9 cellular contexts compared by ENCODE assay signal in genomic region chr4:40916880-40917279, GRCh38.
DNase-seq lines count a peak whose midpoint lies in the region; ATAC-seq, FAIRE-seq and TF ChIP-seq lines count a peak whose summit lies in the region.
"Had no signal": no experiment of that assay in that cellular context is flagged by ENCODE, and none has a peak within 500 bp of the region (broad histone marks: within the 10 kb centered on the region; RNA-seq: fewer than 3 reads in every experiment).

No MANE protein-coding gene starts in this region.

- TF ChIP-seq EP300 in HepG2 (IDR thresholded peaks at IDR 0.05; ENCODE audit: low read depth in 2 of 2, low read length in 2 of 2) (no peak), HepG2 (CRISPR knock-in tag; IDR thresholded peaks at IDR 0.05; ENCODE audit: borderline replicate concordance) (no peak), transverse colon (IDR thresholded peaks at IDR 0.05; ENCODE audit: low read depth) (no peak)

- TF ChIP-seq POLR2A in HepG2 (IDR thresholded peaks at IDR 0.05; ENCODE audit: insufficient read depth in 1 of 2, low read depth in 2 of 2, low read length in 2 of 2) (no peak), transverse colon (IDR thresholded peaks at IDR 0.05) (no peak)

- H3K36me3 ChIP-seq in HepG2 (replicated peaks in 1 of 2; ENCODE audit: control insufficient read depth in 1 of 2, insufficient read depth in 2 of 2, low read length in 2 of 2) (peaks cover 0 to 3% of the 10 kb centered on the region in 2 experiments; a peak in 3 of 5 replicates), transverse colon (no peaks in the 10 kb centered on the region)

- H3K9me3 ChIP-seq in HepG2 (ENCODE audit: low read length): no peaks in the 10 kb centered on the region
- no peaks in the 10 kb centered on the region for H3K9me3 ChIP-seq in transverse colon

- TF ChIP-seq CTCF in HFF-Myc (IDR thresholded peaks at IDR 0.05; ENCODE audit: low read depth, low read length, missing control alignments) (peak; percentile 45), HepG2 (CRISPR knock-in tag; IDR thresholded peaks at IDR 0.05) (peak; percentile 57), transverse colon (IDR thresholded peaks at IDR 0.05) (peak in 1 of 5 experiments; percentile 28)

- H3K4me1 Mint-ChIP-seq in activated naive CD8-positive, alpha-beta T cell treated with anti-CD3 and anti-CD28 coated beads, Interleukin-2, amount 50 U/mL, for 24 hours: peaks cover 31% of the 10 kb centered on the region

- peaks cover 3% of the 10 kb centered on the region for H3K36me3 Mint-ChIP-seq in activated naive CD8-positive, alpha-beta T cell treated with anti-CD3 and anti-CD28 coated beads, Interleukin-2, amount 50 U/mL, for 24 hours (ENCODE audit: low read depth)

- in situ Hi-C loops in HepG2 (cut with HindIII; ENCODE audit: extremely low pct_ligation_motif_present, low pct_unique_long_range_greater_than_20kb) (no loop called here), transverse colon (cut with MboI; ENCODE audit: low pct_ligation_motif_present in 1 of 4, low pct_unique_long_range_greater_than_20kb in 1 of 4, low sequenced_read_pairs in 3 of 4) (no loop called here)

- ATAC-seq in activated naive CD8-positive, alpha-beta T cell treated with anti-CD3 and anti-CD28 coated beads, Interleukin-2, amount 50 U/mL, for 24 hours: peak; percentile 80
- peak; percentile 89 for ATAC-seq in HepG2

- H3K4me2 ChIP-seq in HepG2 (ENCODE audit: low read depth, low read length): no peak overlapping the region

- CTCF ChIA-PET in HepG2 (lab: Yijun Ruan, JAX; ENCODE audit: low intra/inter-chr PET ratio, low total read pairs): no interaction called here

- BruUV-seq in HepG2 (replicated peaks; lab: Mats Ljungman, UMichigan): no TSS peak

- WGBS in HepG2 (ENCODE audit: low lambda C conversion rate): 94% methylated on average over 2 of the region's 5 CpGs
- WGBS in transverse colon (ENCODE audit: low coverage in 1 of 2), 2 donors: 71% methylated on average over 5 of the region's 5 CpGs; no CpG with 5 or more reads in 1 of the 2 donors

- H3K9ac ChIP-seq in HepG2 (ENCODE audit: insufficient read depth, low read depth, low read length): no peak overlapping the region

- DNase-seq in DMS 273 (lab: John Stamatoyannopoulos, UW; ENCODE audit: unreplicated experiment) (peak; percentile 25), DMS 273 treated with DMSO at 0.1 percent for 48 hours (lab: John Stamatoyannopoulos, UW) (no peak), HFF-Myc (ENCODE audit: extremely low read depth, low read depth) (no peak), NCI-H146 treated with DMSO at 0.1 percent for 48 hours (lab: John Stamatoyannopoulos, UW; ENCODE audit: unreplicated experiment) (peak; percentile 0), HepG2 (ENCODE audit: low spot score) (peak; percentile 27), transverse colon (peak; percentile 23), NCI-H2171 treated with DMSO at 0.1 percent for 48 hours (lab: John Stamatoyannopoulos, UW) (no peak)
- DNase-seq in activated naive CD8-positive, alpha-beta T cell treated with anti-CD3 and anti-CD28 coated beads, Interleukin-2, amount 50 U/mL, for 24 hours: peak; percentile 67

- intact Hi-C loops in HepG2 (cut with micrococcal nuclease; ENCODE audit: unreplicated experiment) (no loop called here), transverse colon (cut with DNase I; ENCODE audit: low total_unique reads) (no loop called here)

- H3K79me2 ChIP-seq in HepG2 (ENCODE audit: insufficient read depth, low read length): no peaks in the 10 kb centered on the region

- H4K20me1 ChIP-seq in HepG2 (ENCODE audit: insufficient read depth, low read length): no peaks in the 10 kb centered on the region

- peaks cover 11% of the 10 kb centered on the region for H3K9me3 Mint-ChIP-seq in activated naive CD8-positive, alpha-beta T cell treated with anti-CD3 and anti-CD28 coated beads, Interleukin-2, amount 50 U/mL, for 24 hours

- H3K4me1 ChIP-seq in HepG2 (ENCODE audit: insufficient read depth, low read length) (no peaks in the 10 kb centered on the region), transverse colon (peaks cover 0 to 10% (median 6%) of the 10 kb centered on the region in 4 donors)

- H3K27ac ChIP-seq in HepG2 (ENCODE audit: extremely low read length, insufficient read depth, low read length): no peak overlapping the region
- no peak overlapping the region for H3K27ac ChIP-seq in transverse colon

- H3K27me3 Mint-ChIP-seq in activated naive CD8-positive, alpha-beta T cell treated with anti-CD3 and anti-CD28 coated beads, Interleukin-2, amount 50 U/mL, for 24 hours: no peaks in the 10 kb centered on the region

- H3K4me3 ChIP-seq in HFF-Myc (replicated peaks; ENCODE audit: low read depth, low read length) (no peak overlapping the region), HepG2 (replicated peaks in 1 of 3; ENCODE audit: insufficient read depth in 1 of 3, low read depth in 2 of 3, low read length in 3 of 3) (no peak overlapping the region), transverse colon (no peak overlapping the region)

- no peak overlapping the region for H3K4me3 Mint-ChIP-seq in activated naive CD8-positive, alpha-beta T cell treated with anti-CD3 and anti-CD28 coated beads, Interleukin-2, amount 50 U/mL, for 24 hours

- no peak for FAIRE-seq in HepG2 (lab: Jason Lieb, UNC)
- FAIRE-seq: A204.1 had no signal

- no peak overlapping the region for H2AFZ ChIP-seq in HepG2 (ENCODE audit: low read length)

- POLR2A ChIA-PET in HepG2 (lab: Yijun Ruan, JAX): no interaction called here

- no peak overlapping the region for H3K27ac Mint-ChIP-seq in activated naive CD8-positive, alpha-beta T cell treated with anti-CD3 and anti-CD28 coated beads, Interleukin-2, amount 50 U/mL, for 24 hours

- no peaks in the 10 kb centered on the region; a peak in 1 of 5 replicates for H3K27me3 ChIP-seq in HepG2 (ENCODE audit: control insufficient read depth in 1 of 2, insufficient read depth in 2 of 2, low read length in 2 of 2)
- no peaks in the 10 kb centered on the region for H3K27me3 ChIP-seq in transverse colon

- TF ChIP-seq RAD21 in HepG2 (CRISPR knock-in tag; IDR thresholded peaks at IDR 0.05): no peak

TF ChIP-seq in HepG2, 621 proteins besides CTCF, POLR2A, EP300 and RAD21:
- TF ChIP-seq TOPORS (CRISPR knock-in tag; IDR thresholded peaks at IDR 0.05) (no peak), FOXA1 (IDR thresholded peaks at IDR 0.05) (no peak), FOXA1 (CRISPR knock-in tag; IDR thresholded peaks at IDR 0.05) (0 out of 2 replicates have a peak, but pooled peaks have one; percentile 9), RXRA (CRISPR knock-in tag; IDR thresholded peaks at IDR 0.05) (0 out of 2 replicates have a peak, but pooled peaks have one; percentile 26), THRA (CRISPR knock-in tag; IDR thresholded peaks at IDR 0.05; ENCODE audit: borderline replicate concordance) (peak; percentile 59; the same call in 1 of the 2 replicates)

Comparison
In these comparisons a context has a peak if more than half of its experiments do, and no peak if none do; other contexts are left out.
1. DNase-seq: peak in DMS 273 (single experiment), NCI-H146 treated with DMSO at 0.1 percent for 48 hours (single experiment), activated naive CD8-positive, alpha-beta T cell treated with anti-CD3 and anti-CD28 coated beads, Interleukin-2, amount 50 U/mL, for 24 hours (single experiment), HepG2 (single experiment) and transverse colon (single experiment); none in DMS 273 treated with DMSO at 0.1 percent for 48 hours (single experiment), HFF-Myc (single experiment) and NCI-H2171 treated with DMSO at 0.1 percent for 48 hours (single experiment).